In genomic region chr11:131584694-131585592, GRCh38 we compare ENCODE assay signal across 12 cellular contexts.
DNase-seq lines count a peak whose midpoint lies in the region; ATAC-seq and TF ChIP-seq lines count a peak whose summit lies in the region.
"Had no signal": no experiment of that assay in that cellular context is flagged by ENCODE, and none has a peak within 500 bp of the region (broad histone marks: within the 10 kb centered on the region; RNA-seq: fewer than 3 reads in every experiment).

No MANE protein-coding gene starts in this region.

- peaks cover 4% of the 10 kb centered on the region for H3K27me3 ChIP-seq in osteoblast (ENCODE audit: insufficient read depth, low read length)

- no peaks in the 10 kb centered on the region for H3K79me2 ChIP-seq in osteoblast (ENCODE audit: insufficient read depth, low read length)

- H3K27ac Mint-ChIP-seq in activated naive CD8-positive, alpha-beta T cell treated with anti-CD3 and anti-CD28 coated beads for 36 hours = no peak overlapping the region

- H3K4me1 Mint-ChIP-seq in activated naive CD8-positive, alpha-beta T cell treated with anti-CD3 and anti-CD28 coated beads for 36 hours = no peaks in the 10 kb centered on the region

- H3K9me3 Mint-ChIP-seq in activated naive CD8-positive, alpha-beta T cell treated with anti-CD3 and anti-CD28 coated beads for 36 hours = peaks cover 2% of the 10 kb centered on the region

- ATAC-seq in HG03565 (IDR thresholded peaks at IDR 0.05; ENCODE audit: unreplicated experiment) = no peak

- H3K4me3 Mint-ChIP-seq in activated naive CD8-positive, alpha-beta T cell treated with anti-CD3 and anti-CD28 coated beads for 36 hours = no peak overlapping the region

- no peaks in the 10 kb centered on the region for H3K36me3 ChIP-seq in osteoblast (ENCODE audit: insufficient read depth, low read length)
- H3K36me3 ChIP-seq: thyroid gland had no signal

- H3K36me3 Mint-ChIP-seq in activated naive CD8-positive, alpha-beta T cell treated with anti-CD3 and anti-CD28 coated beads for 36 hours = no peaks in the 10 kb centered on the region

- H3K27ac ChIP-seq in cingulate gyrus (ENCODE audit: low read depth, low read length) (peak overlapping the region; percentile 100), osteoblast (ENCODE audit: low read depth, low read length) (no peak overlapping the region)
- H3K27ac ChIP-seq: thyroid gland had no signal

- TF ChIP-seq CTCF in osteoblast (IDR thresholded peaks at IDR 0.05; ENCODE audit: extremely low read depth, low read depth, low read length) = peak; percentile 29

- no peak overlapping the region for H3K4me2 ChIP-seq in osteoblast (ENCODE audit: insufficient read depth, low read length)

- H3K9me3 ChIP-seq in osteoblast (ENCODE audit: low read depth, low read length) = no peaks in the 10 kb centered on the region
- H3K9me3 ChIP-seq: thyroid gland had no signal

- DNase-seq in DMS 273 (lab: John Stamatoyannopoulos, UW; ENCODE audit: unreplicated experiment) (peak; percentile 4), DMS 273 treated with DMSO at 0.1 percent for 48 hours (lab: John Stamatoyannopoulos, UW) (no peak), KG1 (lab: John Stamatoyannopoulos, UW) (peak; percentile 45), osteoblast (ENCODE audit: insufficient read length, low spot score, missing footprints) (no peak), NCI-H187 treated with DMSO at 0.1 percent for 48 hours (lab: John Stamatoyannopoulos, UW) (no peak)
- no peak for DNase-seq in activated naive CD8-positive, alpha-beta T cell treated with anti-CD3 and anti-CD28 coated beads for 36 hours
- DNase-seq: 8988T; activated naive CD4-positive, alpha-beta T cell; NCI-H774 had no signal

- H3K4me3 ChIP-seq in osteoblast (ENCODE audit: insufficient read depth, low read length) = no peak overlapping the region
- H3K4me3 ChIP-seq: thyroid gland had no signal

- no peak overlapping the region for H2AFZ ChIP-seq in osteoblast (ENCODE audit: low read length)

- H4K20me1 ChIP-seq in osteoblast (ENCODE audit: insufficient read depth, low read length) = no peaks in the 10 kb centered on the region

- H3K27me3 Mint-ChIP-seq in activated naive CD8-positive, alpha-beta T cell treated with anti-CD3 and anti-CD28 coated beads for 36 hours = peaks cover 16% of the 10 kb centered on the region

- H3K4me1 ChIP-seq in osteoblast (ENCODE audit: insufficient read depth, low read length) = peaks cover 14% of the 10 kb centered on the region
- H3K4me1 ChIP-seq: thyroid gland had no signal

Comparison
In these comparisons a context has a peak if more than half of its experiments do, and no peak if none do; other contexts are left out.
1. DNase-seq: peak in DMS 273 (single experiment) and KG1 (single experiment); none in DMS 273 treated with DMSO at 0.1 percent for 48 hours (single experiment), osteoblast (single experiment), NCI-H187 treated with DMSO at 0.1 percent for 48 hours (single experiment) and activated naive CD8-positive, alpha-beta T cell treated with anti-CD3 and anti-CD28 coated beads for 36 hours (single experiment).